Comparison of ENCODE assay signal across 22 cellular contexts in genomic region chr20:64228086-64228485, GRCh38. TPM values are rescaled to one million over a fixed set of nuclear protein-coding genes. Genes with fewer than 3 reads are reported as not detected.
A peak's percentile ranks its signal among the peaks of the same experiment; 100 is the strongest.
DNase-seq lines count a peak whose midpoint lies in the region; ATAC-seq and FAIRE-seq lines count a peak whose summit lies in the region.
"Had no signal": no experiment of that assay in that cellular context is flagged by ENCODE, and none has a peak within 500 bp of the region (broad histone marks: within the 10 kb centered on the region; RNA-seq: fewer than 3 reads in every experiment).

No MANE protein-coding gene starts in this region.

- H3K27me3 Mint-ChIP-seq in central memory CD8-positive, alpha-beta T cell: peaks cover 33% of the 10 kb centered on the region

- H3K4me3 Mint-ChIP-seq in central memory CD8-positive, alpha-beta T cell: peak overlapping the region; percentile 28
- H3K4me3 Mint-ChIP-seq: IgD-negative memory B cell had no signal

- DNase-seq in Right ventricle myocardium inferior (ENCODE audit: missing footprints): peak; percentile 27
- no peak for DNase-seq in left ventricle myocardium superior
- no peak for DNase-seq in HTR-8/SVneo (ENCODE audit: insufficient read length, low spot score)
- no peak for DNase-seq in central memory CD8-positive, alpha-beta T cell (ENCODE audit: low spot score in 2 of 2)
- DNase-seq in NCI-H2171 treated with DMSO at 0.1 percent for 48 hours (lab: John Stamatoyannopoulos, UW): no peak
- DNase-seq: Calu3; CD8-positive, alpha-beta T cell; DMS79 treated with DMSO at 0.1 percent for 48 hours; GF-D8; HCEC 1CT; MM.1S; NCI-H2029; NCI-H2227 treated with DMSO at 0.1 percent for 48 hours; NCI-H526 treated with DMSO at 0.1 percent for 48 hours; SK-N-SH had no signal

- peaks cover 36% of the 10 kb centered on the region for H3K4me1 Mint-ChIP-seq in central memory CD8-positive, alpha-beta T cell

- no peaks in the 10 kb centered on the region for H3K9me3 Mint-ChIP-seq in central memory CD8-positive, alpha-beta T cell
- H3K9me3 Mint-ChIP-seq: CD8-positive, alpha-beta T cell; IgD-negative memory B cell had no signal

- ATAC-seq in Right ventricle myocardium inferior: no peak
- ATAC-seq in left ventricle myocardium superior: no peak
- no peak for ATAC-seq in central memory CD8-positive, alpha-beta T cell (replicated peaks; ENCODE audit: extremely low read depth, poor library complexity, severe bottlenecking)
- ATAC-seq in GM21786 (IDR thresholded peaks at IDR 0.05; ENCODE audit: unreplicated experiment): no peak
- ATAC-seq in HG02840 (IDR thresholded peaks at IDR 0.05; ENCODE audit: low FRiP score, unreplicated experiment): no peak
- ATAC-seq: Panc1 had no signal

- no peaks in the 10 kb centered on the region for H3K36me3 Mint-ChIP-seq in central memory CD8-positive, alpha-beta T cell (ENCODE audit: insufficient read depth)
- H3K36me3 Mint-ChIP-seq: CD8-positive, alpha-beta T cell; IgD-negative memory B cell had no signal

- FAIRE-seq in HTR-8/SVneo (lab: Jason Lieb, UNC): peak; percentile 36
- FAIRE-seq: A204.1, GM12891, H1 had no signal

- H3K27ac Mint-ChIP-seq in central memory CD8-positive, alpha-beta T cell (ENCODE audit: low read depth): no peak overlapping the region
- H3K27ac Mint-ChIP-seq: CD8-positive, alpha-beta T cell; IgD-negative memory B cell had no signal

- intact Hi-C loops in Right ventricle myocardium inferior (cut with DNase I) (no loop called here), left ventricle myocardium superior (cut with micrococcal nuclease) (no loop called here)

RNA-seq across cellular contexts. Expression of gene PCMTD2, which starts 27.5 kb away (rescaled TPM):
- total RNA-seq in Right ventricle myocardium inferior: 71.0 TPM
- 87.2 TPM for total RNA-seq in left ventricle myocardium superior
